Comparison of ENCODE assay signal across 9 cellular contexts in the genomic region with DNA sequence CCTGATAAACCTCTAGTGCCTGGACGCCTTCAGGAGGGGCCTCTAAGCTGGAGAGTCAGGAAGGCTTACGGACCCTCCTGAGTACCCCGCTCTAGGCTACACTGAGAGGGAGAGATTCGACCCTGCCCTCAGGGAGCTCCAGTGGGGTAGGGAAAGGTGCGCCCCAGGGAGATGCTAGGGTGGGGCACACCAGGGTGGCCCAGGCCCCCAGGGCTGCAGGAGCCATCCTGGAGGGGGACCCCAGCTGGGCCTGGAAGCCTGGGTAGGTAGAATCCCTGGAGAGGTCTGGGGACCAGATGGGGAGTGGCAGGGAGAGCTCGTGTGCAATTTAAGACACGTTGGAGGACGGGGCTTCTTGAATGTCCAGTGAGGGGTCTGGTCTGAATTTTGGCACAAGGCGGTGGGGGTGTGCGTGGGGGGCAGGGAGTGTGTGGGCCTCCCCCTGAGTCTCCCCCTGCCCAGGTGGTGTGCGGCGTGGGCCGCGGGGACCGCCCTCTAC. TPM values are rescaled to one million over a fixed set of nuclear protein-coding genes. Genes with fewer than 3 reads are reported as not detected.
A peak's percentile ranks its signal among the peaks of the same experiment; 100 is the strongest.
DNase-seq lines count a peak whose midpoint lies in the region; ATAC-seq and TF ChIP-seq lines count a peak whose summit lies in the region.
"Had no signal": no experiment of that assay in that cellular context is flagged by ENCODE, and none has a peak within 500 bp of the region (broad histone marks: within the 10 kb centered on the region; RNA-seq: fewer than 3 reads in every experiment).

No MANE protein-coding gene starts in this region.

- peaks cover 0 to 5% (median 2%) of the 10 kb centered on the region in 3 donors for H3K27me3 ChIP-seq in sigmoid colon

- ATAC-seq in GM19452 (IDR thresholded peaks at IDR 0.05; ENCODE audit: unreplicated experiment) = no peak

- DNase-seq in fibroblast of pulmonary artery (ENCODE audit: low read depth) (no peak), sigmoid colon (no peak), NCI-H2107 (lab: John Stamatoyannopoulos, UW) (no peak), SW480 (ENCODE audit: low spot score) (no peak)
- no peak for DNase-seq in activated effector memory CD4-positive, alpha-beta T cell treated with Interleukin-2 at 50 U/mL for 16 hours

- intact Hi-C loops in sigmoid colon (cut with DNase I) = loop anchor here (2.0 kb wide), 1 partner anchor 17 kb away; no protein-coding TSS in a partner anchor

- H3K27ac ChIP-seq in VCaP (peak overlapping the region; percentile 97), sigmoid colon (peak overlapping the region; percentile 88 to 99 (median 92))

- TF ChIP-seq CTCF in GM12875 (IDR thresholded peaks at IDR 0.05; ENCODE audit: borderline replicate concordance, insufficient read depth, low read depth, low read length) (no peak), VCaP (conservative IDR thresholded peaks at IDR 0.05) (no peak), fibroblast of pulmonary artery (IDR thresholded peaks at IDR 0.05; ENCODE audit: low read length, missing control alignments) (no peak), sigmoid colon (IDR thresholded peaks at IDR 0.05) (no peak)

- 26 to 35% methylated on average over 15 of the region's 15 CpGs for WGBS in sigmoid colon, 2 donors

- peaks cover 0 to 44% (median 31%) of the 10 kb centered on the region in 4 donors for H3K4me1 ChIP-seq in sigmoid colon

- no peak for TF ChIP-seq EP300 in sigmoid colon (IDR thresholded peaks at IDR 0.05)

- no peaks in the 10 kb centered on the region for H3K9me3 ChIP-seq in sigmoid colon

- no peak for TF ChIP-seq POLR2A in sigmoid colon (IDR thresholded peaks at IDR 0.05)

- H3K4me3 ChIP-seq in GM12875 (ENCODE audit: low read depth, low read length) = peak overlapping the region; percentile 50
- peak overlapping the region; percentile 37 for H3K4me3 ChIP-seq in fibroblast of pulmonary artery (replicated peaks; ENCODE audit: low read depth, low read length)
- peak overlapping the region; percentile 31 to 87 (median 71) for H3K4me3 ChIP-seq in sigmoid colon

- no peaks in the 10 kb centered on the region for H3K36me3 ChIP-seq in sigmoid colon

RNA-seq across cellular contexts. Expression of a gene that starts 4.7 kb away (rescaled TPM):
- total RNA-seq in sigmoid colon = under 1 TPM; 0.16 to 0.68 (median 0.46) TPM
- under 1 TPM in 1 of 3 donors, not detected in 2; 0.83 TPM for polyA plus RNA-seq in sigmoid colon

RNA-seq across cellular contexts. Expression of a gene that starts 8.1 kb away (rescaled TPM):
- 10 to 100 TPM; 27.1 to 70.2 (median 35.2) TPM for total RNA-seq in sigmoid colon
- 10 to 100 TPM; 55.9 to 67.9 (median 62.0) TPM for polyA plus RNA-seq in sigmoid colon

RNA-seq across cellular contexts. Expression of a gene that starts 16.3 kb away (rescaled TPM):
- 1 to 10 TPM in 2 of 4 donors, under 1 TPM in 1, not detected in 1; 0.71 to 2.5 (median 1.2) TPM for total RNA-seq in sigmoid colon
- polyA plus RNA-seq in sigmoid colon = 10 to 100 TPM in 1 of 3 donors, 1 to 10 TPM in 2; 1.6 to 48.2 (median 1.8) TPM
- total RNA-seq: cerebellum had no signal

RNA-seq across cellular contexts. Expression of a gene that starts 17.3 kb away (rescaled TPM):
- total RNA-seq in sigmoid colon = 1 to 10 TPM in 3 of 4 donors, under 1 TPM in 1; 0.71 to 3.7 (median 2.1) TPM
- polyA plus RNA-seq in sigmoid colon = 100 to 1,000 TPM in 1 of 3 donors, 1 to 10 TPM in 2; 2.4 to 129 (median 2.8) TPM

RNA-seq across cellular contexts. Expression of a gene that starts 18.5 kb away (rescaled TPM):
- 10 to 100 TPM; 59.5 to 87.0 (median 80.0) TPM for total RNA-seq in sigmoid colon
- polyA plus RNA-seq in sigmoid colon = 100 to 1,000 TPM; 228 to 357 (median 235) TPM
